Comparison of ENCODE assay signal across 11 cellular contexts in the genomic region with DNA sequence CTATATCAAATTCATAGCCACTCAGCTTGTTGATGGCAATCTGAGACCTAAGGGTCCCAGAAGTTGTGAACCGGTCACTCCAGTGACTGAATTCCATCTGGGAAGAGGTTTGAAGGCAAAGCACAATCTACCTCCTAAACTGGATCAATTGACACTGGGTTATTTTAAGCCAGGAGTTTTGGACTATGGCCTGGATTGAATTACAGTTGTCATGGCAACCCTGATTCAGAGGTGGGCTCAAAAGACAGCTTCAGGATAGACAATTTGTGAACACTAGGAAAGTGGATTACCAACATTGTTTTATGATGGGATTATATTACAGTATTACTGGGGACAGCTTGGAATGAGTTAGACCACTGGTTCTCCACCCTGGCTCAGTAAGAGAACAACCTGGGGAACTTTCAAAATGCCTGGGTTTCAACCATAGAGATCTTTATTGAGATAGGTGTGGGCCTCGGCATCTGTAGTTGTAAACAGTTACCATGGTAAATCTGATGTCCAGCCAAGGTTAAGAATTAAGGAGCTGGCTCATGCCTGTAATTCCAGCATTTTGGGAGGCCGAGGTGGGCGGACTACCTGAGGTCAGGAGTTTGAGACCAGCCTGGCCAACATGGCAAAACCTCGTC. TPM values are rescaled to one million over a fixed set of nuclear protein-coding genes. Genes with fewer than 3 reads are reported as not detected.
DNase-seq lines count a peak whose midpoint lies in the region; ATAC-seq and TF ChIP-seq lines count a peak whose summit lies in the region.
"Had no signal": no experiment of that assay in that cellular context is flagged by ENCODE, and none has a peak within 500 bp of the region (broad histone marks: within the 10 kb centered on the region; RNA-seq: fewer than 3 reads in every experiment).

No MANE protein-coding gene starts in this region.

- no peak for DNase-seq in CD4-positive, alpha-beta T cell
- peak; percentile 76 for DNase-seq in NCI-H146 treated with DMSO at 0.1 percent for 48 hours (lab: John Stamatoyannopoulos, UW; ENCODE audit: unreplicated experiment)
- no peak for DNase-seq in T-helper 17 cell
- DNase-seq in myocyte (ENCODE audit: low read depth), result peak; percentile 52
- DNase-seq in body of pancreas, result no peak
- DNase-seq in activated CD4-positive, alpha-beta T cell treated with anti-CD3 and anti-CD28 coated beads, Interleukin-2, amount 50 U/mL, for 1 hour, result no peak
- DNase-seq: activated naive CD4-positive, alpha-beta T cell treated with anti-CD3 and anti-CD28 coated beads, Interleukin-2, amount 10 ng/mL, durations not matched to agents 7 days and 5 days; SIG-M5 had no signal

- no peaks in the 10 kb centered on the region for H3K9me3 Mint-ChIP-seq in CD4-positive, alpha-beta T cell

- H3K27ac Mint-ChIP-seq in CD4-positive, alpha-beta T cell, result peak overlapping the region; percentile 40
- peak overlapping the region; percentile 67 for H3K27ac Mint-ChIP-seq in T-helper 17 cell
- H3K27ac Mint-ChIP-seq: activated naive CD4-positive, alpha-beta T cell treated with anti-CD3 and anti-CD28 coated beads, Interleukin-2, amount 10 ng/mL, durations not matched to agents 7 days and 5 days had no signal

- H3K27ac ChIP-seq in CD4-positive, alpha-beta T cell (ENCODE audit: low read depth, low read length), result no peak overlapping the region
- peak overlapping the region in 2 of 4 donors; percentile 15 to 40 for H3K27ac ChIP-seq in body of pancreas
- H3K27ac ChIP-seq: BLaER1 had no signal

- ATAC-seq in CD4-positive, alpha-beta T cell (ENCODE audit: poor library complexity), result no peak
- ATAC-seq in T-helper 17 cell (no peak), GM21526 (IDR thresholded peaks at IDR 0.05; ENCODE audit: low FRiP score, unreplicated experiment) (no peak), body of pancreas (no peak), HG02610 (IDR thresholded peaks at IDR 0.05; ENCODE audit: unreplicated experiment) (no peak)

- H3K4me1 Mint-ChIP-seq in CD4-positive, alpha-beta T cell (ENCODE audit: low read depth), result peaks cover 83% of the 10 kb centered on the region
- H3K4me1 Mint-ChIP-seq in T-helper 17 cell, result peaks cover 49% of the 10 kb centered on the region

- no peak for TF ChIP-seq POLR2A in body of pancreas (IDR thresholded peaks at IDR 0.05)

- H3K9me3 ChIP-seq in CD4-positive, alpha-beta T cell (ENCODE audit: control insufficient read depth, low read length), result no peaks in the 10 kb centered on the region
- no peaks in the 10 kb centered on the region for H3K9me3 ChIP-seq in T-helper 17 cell (ENCODE audit: control insufficient read depth, low read length, poor library complexity, severe bottlenecking)
- no peaks in the 10 kb centered on the region for H3K9me3 ChIP-seq in body of pancreas

- peaks cover 24% of the 10 kb centered on the region for H3K4me1 ChIP-seq in body of pancreas

- no peaks in the 10 kb centered on the region for H3K27me3 ChIP-seq in CD4-positive, alpha-beta T cell (ENCODE audit: control insufficient read depth, insufficient read depth, low read length)
- H3K27me3 ChIP-seq in body of pancreas, result no peaks in the 10 kb centered on the region
- H3K27me3 ChIP-seq: BLaER1 had no signal

- no peak overlapping the region for H3K4me3 ChIP-seq in body of pancreas
- H3K4me3 ChIP-seq: BLaER1 had no signal

- CTCF ChIA-PET in CD4-positive, alpha-beta T cell (lab: Charles Lee), result no interaction called here

- peaks cover 0 to 4% of the 10 kb centered on the region in 2 donors for H3K36me3 ChIP-seq in body of pancreas (replicated peaks in 1 of 2; ENCODE audit: insufficient read depth in 1 of 2, low read depth in 2 of 2)

- POLR2A ChIA-PET in CD4-positive, alpha-beta T cell (lab: Charles Lee), result interaction anchor here (0.6 kb wide), 1 partner anchor 18 kb away, joined by 3 read pairs; no protein-coding TSS in a partner anchor

- H3K36me3 Mint-ChIP-seq in CD4-positive, alpha-beta T cell (ENCODE audit: low read depth), result peaks cover 71% of the 10 kb centered on the region
- peaks cover 2% of the 10 kb centered on the region for H3K36me3 Mint-ChIP-seq in T-helper 17 cell (ENCODE audit: low read depth)

- no peak overlapping the region for H3K4me3 Mint-ChIP-seq in CD4-positive, alpha-beta T cell
- peak overlapping the region; percentile 31 for H3K4me3 Mint-ChIP-seq in T-helper 17 cell
- H3K4me3 Mint-ChIP-seq: activated naive CD4-positive, alpha-beta T cell treated with anti-CD3 and anti-CD28 coated beads, Interleukin-2, amount 10 ng/mL, durations not matched to agents 7 days and 5 days had no signal

- no peaks in the 10 kb centered on the region for H3K27me3 Mint-ChIP-seq in CD4-positive, alpha-beta T cell
- no peaks in the 10 kb centered on the region for H3K27me3 Mint-ChIP-seq in T-helper 17 cell
- H3K27me3 Mint-ChIP-seq: activated naive CD4-positive, alpha-beta T cell treated with anti-CD3 and anti-CD28 coated beads, Interleukin-2, amount 10 ng/mL, durations not matched to agents 7 days and 5 days had no signal

- WGBS in body of pancreas, 2 donors, result 83 to 90% methylated on average over 5 of the region's 5 CpGs

- intact Hi-C loops in CD4-positive, alpha-beta T cell (cut with DNase I, micrococcal nuclease), result no loop called here
- intact Hi-C loops in body of pancreas (cut with DNase I), result no loop called here

- TF ChIP-seq CTCF in CD4-positive, alpha-beta T cell (IDR thresholded peaks at IDR 0.05), result no peak
- no peak for TF ChIP-seq CTCF in body of pancreas (IDR thresholded peaks at IDR 0.05)

RNA-seq across cellular contexts. Expression of gene MFSD6, which starts 58.8 kb away (rescaled TPM):
- 10 to 100 TPM; 41.2 to 47.8 TPM for total RNA-seq in CD4-positive, alpha-beta T cell
- 10 to 100 TPM; 36.2 to 55.6 TPM for total RNA-seq in T-helper 17 cell
- total RNA-seq in myocyte, result 12.4 and 14.0 TPM in 2 replicates
- polyA plus RNA-seq in myocyte (2012), result 6.4 TPM
- 10 to 100 TPM; 38.7 to 46.8 TPM for total RNA-seq in body of pancreas

Comparison
In these comparisons a context has a peak if more than half of its experiments do, and no peak if none do; other contexts are left out.
1. DNase-seq: peak in NCI-H146 treated with DMSO at 0.1 percent for 48 hours (single experiment) and myocyte (single experiment); none in CD4-positive, alpha-beta T cell (0 of 10), T-helper 17 cell (0 of 3), body of pancreas (0 of 4) and activated CD4-positive, alpha-beta T cell treated with anti-CD3 and anti-CD28 coated beads, Interleukin-2, amount 50 U/mL, for 1 hour (single experiment).